Comparison of ENCODE assay signal across 1 cellular context in genomic region chr2:168210898-168211570, GRCh38.
A peak's percentile ranks its signal among the peaks of the same experiment; 100 is the strongest.
TF ChIP-seq lines count a peak whose summit lies in the region.

No MANE protein-coding gene starts in this region.

TF ChIP-seq in HCT116, 20 proteins besides CTCF, POLR2A, EP300 and RAD21 (continued from another document):
- no peak for TF ChIP-seq ZBTB33 (IDR thresholded peaks at IDR 0.05; ENCODE audit: extremely low read depth, insufficient replicate concordance, low read length)
- TF ChIP-seq CEBPB (IDR thresholded peaks at IDR 0.05; ENCODE audit: low read depth) = peak; percentile 100
- TF ChIP-seq EGR1 (IDR thresholded peaks at IDR 0.05; ENCODE audit: low read depth) = peak; percentile 42; the same call in 1 of the 2 replicates
TF ChIP-seq in HCT116: peak in this region for 11.
